Comparison of ENCODE assay signal across 20 cellular contexts in the genomic region with DNA sequence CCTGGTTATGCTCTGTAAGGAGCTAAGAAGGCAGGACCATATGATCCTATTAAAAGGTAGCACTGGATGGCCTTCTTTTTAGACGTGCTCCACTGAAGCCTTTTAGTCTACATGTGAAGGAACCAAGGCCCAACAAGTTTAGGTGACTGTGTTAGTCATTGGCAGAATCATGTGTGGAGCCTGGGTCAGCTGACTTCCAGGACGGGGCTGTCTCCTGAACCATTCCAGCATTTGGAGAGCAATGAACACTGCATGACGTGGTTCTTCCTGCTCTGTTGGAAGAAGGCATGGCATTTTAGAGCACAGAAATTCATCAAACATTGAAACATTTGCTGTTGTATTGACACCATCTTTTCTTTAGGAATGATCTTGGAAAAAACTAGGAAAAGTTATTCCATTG.
"Had no signal": no experiment of that assay in that cellular context is flagged by ENCODE, and none has a peak within 500 bp of the region (broad histone marks: within the 10 kb centered on the region; RNA-seq: fewer than 3 reads in every experiment).

No MANE protein-coding gene starts in this region.

- H3K4me1 ChIP-seq: left lung, parathyroid adenoma, transverse colon, vagina had no signal

- H2AFZ ChIP-seq: parathyroid adenoma had no signal

- H3K36me3 Mint-ChIP-seq: stimulated activated effector memory CD8-positive, alpha-beta T cell treated with anti-CD3 and anti-CD28 coated beads, Interleukin-12 subunit alpha, Interleukin-12 subunit beta, amount 100 ng/mL, for 72 hours; WTC11 had no signal

- H3K27ac ChIP-seq: left lung, neutrophil, parathyroid adenoma, transverse colon, vagina had no signal

- H3K9ac ChIP-seq: parathyroid adenoma had no signal

- H3K79me2 ChIP-seq: parathyroid adenoma had no signal

- DNase-seq: activated CD4-positive, alpha-beta memory T cell treated with anti-CD3 and anti-CD28 coated beads, Interleukin-2, amount 10 ng/mL, durations not matched to agents 7 days and 5 days; activated CD4-positive, alpha-beta T cell treated with anti-CD3 and anti-CD28 coated beads for 4 hours; activated effector memory CD4-positive, alpha-beta T cell treated with anti-CD3 and anti-CD28 coated beads, Interleukin-2, amount 50 U/mL, for 16 hours; activated T-cell treated with anti-CD3 and anti-CD28 coated beads, Interleukin-2, amount 50 U/mL, for 24 hours; cerebellar nuclear complex; islet precursor cell; left lung; mesenchymal stem cell; naive thymus-derived CD8-positive, alpha-beta T cell; retina; T-helper 2 cell; transverse colon had no signal

- H3K27ac Mint-ChIP-seq: activated CD4-positive, alpha-beta memory T cell treated with anti-CD3 and anti-CD28 coated beads, Interleukin-2, amount 10 ng/mL, durations not matched to agents 7 days and 5 days; activated naive CD4-positive, alpha-beta T cell treated with anti-CD3 and anti-CD28 coated beads, Interleukin-2, amount 50 U/mL, for 24 hours; activated T-cell treated with anti-CD3 and anti-CD28 coated beads, Interleukin-2, amount 50 U/mL, for 24 hours; brain; naive thymus-derived CD8-positive, alpha-beta T cell; stimulated activated effector memory CD8-positive, alpha-beta T cell treated with anti-CD3 and anti-CD28 coated beads, Interleukin-12 subunit alpha, Interleukin-12 subunit beta, amount 100 ng/mL, for 72 hours; WTC11 had no signal

- H3K4me1 Mint-ChIP-seq: activated naive CD4-positive, alpha-beta T cell treated with anti-CD3 and anti-CD28 coated beads, Interleukin-2, amount 50 U/mL, for 24 hours; naive thymus-derived CD8-positive, alpha-beta T cell; stimulated activated effector memory CD8-positive, alpha-beta T cell treated with anti-CD3 and anti-CD28 coated beads, Interleukin-12 subunit alpha, Interleukin-12 subunit beta, amount 100 ng/mL, for 72 hours had no signal

- H3K4me3 Mint-ChIP-seq: activated CD4-positive, alpha-beta memory T cell treated with anti-CD3 and anti-CD28 coated beads, Interleukin-2, amount 10 ng/mL, durations not matched to agents 7 days and 5 days; activated naive CD4-positive, alpha-beta T cell treated with anti-CD3 and anti-CD28 coated beads, Interleukin-2, amount 50 U/mL, for 24 hours; activated T-cell treated with anti-CD3 and anti-CD28 coated beads, Interleukin-2, amount 50 U/mL, for 24 hours; brain; naive thymus-derived CD8-positive, alpha-beta T cell; stimulated activated effector memory CD8-positive, alpha-beta T cell treated with anti-CD3 and anti-CD28 coated beads, Interleukin-12 subunit alpha, Interleukin-12 subunit beta, amount 100 ng/mL, for 72 hours; WTC11 had no signal

- H3K36me3 ChIP-seq: vagina had no signal

- H3K27me3 Mint-ChIP-seq: activated CD4-positive, alpha-beta memory T cell treated with anti-CD3 and anti-CD28 coated beads, Interleukin-2, amount 10 ng/mL, durations not matched to agents 7 days and 5 days; activated naive CD4-positive, alpha-beta T cell treated with anti-CD3 and anti-CD28 coated beads, Interleukin-2, amount 50 U/mL, for 24 hours; activated T-cell treated with anti-CD3 and anti-CD28 coated beads, Interleukin-2, amount 50 U/mL, for 24 hours; brain; naive thymus-derived CD8-positive, alpha-beta T cell had no signal

- H3K27me3 ChIP-seq: left lung, neutrophil, transverse colon, vagina had no signal

- H3K9me3 Mint-ChIP-seq: activated CD4-positive, alpha-beta memory T cell treated with anti-CD3 and anti-CD28 coated beads, Interleukin-2, amount 10 ng/mL, durations not matched to agents 7 days and 5 days; activated naive CD4-positive, alpha-beta T cell treated with anti-CD3 and anti-CD28 coated beads, Interleukin-2, amount 50 U/mL, for 24 hours; activated T-cell treated with anti-CD3 and anti-CD28 coated beads, Interleukin-2, amount 50 U/mL, for 24 hours; brain; naive thymus-derived CD8-positive, alpha-beta T cell; stimulated activated effector memory CD8-positive, alpha-beta T cell treated with anti-CD3 and anti-CD28 coated beads, Interleukin-12 subunit alpha, Interleukin-12 subunit beta, amount 100 ng/mL, for 72 hours; WTC11 had no signal

- H3K4me3 ChIP-seq: left lung, transverse colon, vagina had no signal

- FAIRE-seq: frontal cortex had no signal

- H3K9me3 ChIP-seq: left lung, neutrophil, transverse colon, vagina had no signal
